Comparison of ENCODE assay signal across 1 cellular context in genomic region chrX:17654116-17654515, GRCh38.
TF ChIP-seq lines count a peak whose summit lies in the region.

No MANE protein-coding gene starts in this region.

TF ChIP-seq in SK-N-SH, 30 proteins besides CTCF, POLR2A, EP300 and RAD21 (continued from another document):
- TF ChIP-seq REST (IDR thresholded peaks at IDR 0.05; ENCODE audit: low read depth, low read length) (no peak), FOXM1 (IDR thresholded peaks at IDR 0.05; ENCODE audit: low read depth) (no peak)
